ENCODE assay signal across 14 cellular contexts in genomic region chr4:111776546-111776945, GRCh38.
"Had no signal": no experiment of that assay in that cellular context is flagged by ENCODE, and none has a peak within 500 bp of the region (broad histone marks: within the 10 kb centered on the region; RNA-seq: fewer than 3 reads in every experiment).

No MANE protein-coding gene starts in this region.

- H3K27me3 ChIP-seq: right lobe of liver had no signal

- H3K9me3 ChIP-seq: psoas muscle, right lobe of liver had no signal

- ATAC-seq: psoas muscle, right lobe of liver had no signal

- H3K4me3 ChIP-seq: psoas muscle, right lobe of liver had no signal

- H3K27ac Mint-ChIP-seq: activated B cell treated with CpG ODN at 0.5 μM for 24 hours; activated CD4-positive, alpha-beta T cell treated with anti-CD3 and anti-CD28 coated beads, Interleukin-2, amount 10 ng/mL, durations not matched to agents 7 days and 5 days; activated naive CD4-positive, alpha-beta T cell treated with anti-CD3 and anti-CD28 coated beads, Interleukin-2, amount 50 U/mL, for 24 hours; memory B cell; type B pancreatic cell had no signal

- H3K9me3 Mint-ChIP-seq: activated B cell treated with CpG ODN at 0.5 μM for 24 hours; activated CD4-positive, alpha-beta T cell treated with anti-CD3 and anti-CD28 coated beads, Interleukin-2, amount 10 ng/mL, durations not matched to agents 7 days and 5 days; nephron; type B pancreatic cell had no signal

- H3K27ac ChIP-seq: psoas muscle, right lobe of liver had no signal

- DNase-seq: activated B cell treated with CpG ODN at 0.5 μM for 24 hours; activated CD4-positive, alpha-beta T cell treated with anti-CD3 and anti-CD28 coated beads, Interleukin-2, amount 10 ng/mL, durations not matched to agents 7 days and 5 days; activated CD8-positive, alpha-beta memory T cell treated with anti-CD3 and anti-CD28 coated beads for 24 hours; amygdala; cerebellar nuclear complex; dermis blood vessel endothelial cell; psoas muscle; right lobe of liver; stimulated activated CD4-positive, alpha-beta T cell treated with anti-CD3 and anti-CD28 coated beads, Interleukin-12 subunit alpha, Interleukin-12 subunit beta, amount 100 ng/mL, for 4 hours; stimulated activated naive CD4-positive, alpha-beta T cell treated with Interleukin-2 at 50 U/mL for 16 hours had no signal

- H3K36me3 ChIP-seq: right lobe of liver had no signal

- H3K4me1 Mint-ChIP-seq: activated B cell treated with CpG ODN at 0.5 μM for 24 hours; activated CD4-positive, alpha-beta T cell treated with anti-CD3 and anti-CD28 coated beads, Interleukin-2, amount 10 ng/mL, durations not matched to agents 7 days and 5 days; activated naive CD4-positive, alpha-beta T cell treated with anti-CD3 and anti-CD28 coated beads, Interleukin-2, amount 50 U/mL, for 24 hours; memory B cell had no signal

- H3K4me3 Mint-ChIP-seq: activated B cell treated with CpG ODN at 0.5 μM for 24 hours; activated CD4-positive, alpha-beta T cell treated with anti-CD3 and anti-CD28 coated beads, Interleukin-2, amount 10 ng/mL, durations not matched to agents 7 days and 5 days; activated naive CD4-positive, alpha-beta T cell treated with anti-CD3 and anti-CD28 coated beads, Interleukin-2, amount 50 U/mL, for 24 hours; memory B cell; nephron; type B pancreatic cell had no signal

- H3K27me3 Mint-ChIP-seq: activated CD4-positive, alpha-beta T cell treated with anti-CD3 and anti-CD28 coated beads, Interleukin-2, amount 10 ng/mL, durations not matched to agents 7 days and 5 days; activated naive CD4-positive, alpha-beta T cell treated with anti-CD3 and anti-CD28 coated beads, Interleukin-2, amount 50 U/mL, for 24 hours had no signal

- H3K4me1 ChIP-seq: psoas muscle, right lobe of liver had no signal

- H3K36me3 Mint-ChIP-seq: activated naive CD4-positive, alpha-beta T cell treated with anti-CD3 and anti-CD28 coated beads, Interleukin-2, amount 50 U/mL, for 24 hours; memory B cell; type B pancreatic cell had no signal
